Comparison of ENCODE assay signal across 1 cellular context in the genomic region with DNA sequence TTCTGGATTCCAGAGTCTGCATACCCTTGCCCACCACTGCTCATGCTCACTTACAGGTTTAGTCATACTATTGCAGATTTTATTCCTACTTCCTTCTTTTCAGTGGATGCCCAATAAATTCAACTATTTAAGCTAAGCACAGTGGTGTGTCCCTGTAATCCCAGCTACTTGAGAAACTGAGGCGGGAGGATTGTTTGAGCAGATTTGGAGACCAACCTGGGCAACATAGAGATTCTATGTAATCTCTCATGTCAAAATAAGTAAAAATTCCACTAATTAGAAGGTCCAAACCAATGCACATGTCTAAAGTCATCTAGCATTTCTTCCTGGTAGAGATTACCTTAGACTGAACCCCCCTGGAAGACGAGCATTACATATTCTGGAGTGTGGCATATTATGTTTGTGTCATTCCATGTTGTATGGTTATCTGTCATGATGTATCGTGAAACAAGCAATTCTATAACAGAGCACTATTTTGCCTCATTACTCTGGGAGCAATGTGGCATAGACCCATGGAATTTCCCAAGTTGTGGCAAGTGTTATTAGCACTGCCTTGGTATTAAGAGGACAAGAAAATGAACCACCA.
A peak's percentile ranks its signal among the peaks of the same experiment; 100 is the strongest.
TF ChIP-seq lines count a peak whose summit lies in the region.

No MANE protein-coding gene starts in this region.

TF ChIP-seq in K562, 482 proteins besides CTCF, POLR2A, EP300 and RAD21:
- TF ChIP-seq HNRNPUL1 (IDR thresholded peaks at IDR 0.05; ENCODE audit: low read length) = no peak
- TF ChIP-seq MED1 (CRISPR knock-in tag; IDR thresholded peaks at IDR 0.05; ENCODE audit: borderline replicate concordance) = no peak
- 0 out of 2 replicates have a peak, but pooled peaks have one; percentile 24 for TF ChIP-seq CEBPB (tag; IDR thresholded peaks at IDR 0.05)
- TF ChIP-seq ETV1 (tag; conservative IDR thresholded peaks at IDR 0.05; ENCODE audit: low read depth) = no peak
- no peak for TF ChIP-seq NR1H2 (CRISPR knock-in tag; IDR thresholded peaks at IDR 0.05)
- TF ChIP-seq, protein P1, sequence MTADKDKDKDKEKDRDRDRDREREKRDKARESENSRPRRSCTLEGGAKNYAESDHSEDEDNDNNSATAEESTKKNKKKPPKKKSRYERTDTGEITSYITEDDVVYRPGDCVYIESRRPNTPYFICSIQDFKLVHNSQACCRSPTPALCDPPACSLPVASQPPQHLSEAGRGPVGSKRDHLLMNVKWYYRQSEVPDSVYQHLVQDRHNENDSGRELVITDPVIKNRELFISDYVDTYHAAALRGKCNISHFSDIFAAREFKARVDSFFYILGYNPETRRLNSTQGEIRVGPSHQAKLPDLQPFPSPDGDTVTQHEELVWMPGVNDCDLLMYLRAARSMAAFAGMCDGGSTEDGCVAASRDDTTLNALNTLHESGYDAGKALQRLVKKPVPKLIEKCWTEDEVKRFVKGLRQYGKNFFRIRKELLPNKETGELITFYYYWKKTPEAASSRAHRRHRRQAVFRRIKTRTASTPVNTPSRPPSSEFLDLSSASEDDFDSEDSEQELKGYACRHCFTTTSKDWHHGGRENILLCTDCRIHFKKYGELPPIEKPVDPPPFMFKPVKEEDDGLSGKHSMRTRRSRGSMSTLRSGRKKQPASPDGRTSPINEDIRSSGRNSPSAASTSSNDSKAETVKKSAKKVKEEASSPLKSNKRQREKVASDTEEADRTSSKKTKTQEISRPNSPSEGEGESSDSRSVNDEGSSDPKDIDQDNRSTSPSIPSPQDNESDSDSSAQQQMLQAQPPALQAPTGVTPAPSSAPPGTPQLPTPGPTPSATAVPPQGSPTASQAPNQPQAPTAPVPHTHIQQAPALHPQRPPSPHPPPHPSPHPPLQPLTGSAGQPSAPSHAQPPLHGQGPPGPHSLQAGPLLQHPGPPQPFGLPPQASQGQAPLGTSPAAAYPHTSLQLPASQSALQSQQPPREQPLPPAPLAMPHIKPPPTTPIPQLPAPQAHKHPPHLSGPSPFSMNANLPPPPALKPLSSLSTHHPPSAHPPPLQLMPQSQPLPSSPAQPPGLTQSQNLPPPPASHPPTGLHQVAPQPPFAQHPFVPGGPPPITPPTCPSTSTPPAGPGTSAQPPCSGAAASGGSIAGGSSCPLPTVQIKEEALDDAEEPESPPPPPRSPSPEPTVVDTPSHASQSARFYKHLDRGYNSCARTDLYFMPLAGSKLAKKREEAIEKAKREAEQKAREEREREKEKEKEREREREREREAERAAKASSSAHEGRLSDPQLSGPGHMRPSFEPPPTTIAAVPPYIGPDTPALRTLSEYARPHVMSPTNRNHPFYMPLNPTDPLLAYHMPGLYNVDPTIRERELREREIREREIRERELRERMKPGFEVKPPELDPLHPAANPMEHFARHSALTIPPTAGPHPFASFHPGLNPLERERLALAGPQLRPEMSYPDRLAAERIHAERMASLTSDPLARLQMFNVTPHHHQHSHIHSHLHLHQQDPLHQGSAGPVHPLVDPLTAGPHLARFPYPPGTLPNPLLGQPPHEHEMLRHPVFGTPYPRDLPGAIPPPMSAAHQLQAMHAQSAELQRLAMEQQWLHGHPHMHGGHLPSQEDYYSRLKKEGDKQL (CRISPR knock-in tag; IDR thresholded peaks at IDR 0.05; ENCODE audit: borderline replicate concordance) = no peak
- TF ChIP-seq POLR2G (IDR thresholded peaks at IDR 0.05; ENCODE audit: low read depth, low read length) = peak; percentile 6
TF ChIP-seq in K562: peak in this region for 2.
